Comparison of ENCODE assay signal across 16 cellular contexts in genomic region chr11:110075087-110075821, GRCh38. TPM values are rescaled to one million over a fixed set of nuclear protein-coding genes. Genes with fewer than 3 reads are reported as not detected.
DNase-seq lines count a peak whose midpoint lies in the region; ATAC-seq and TF ChIP-seq lines count a peak whose summit lies in the region.
"Had no signal": no experiment of that assay in that cellular context is flagged by ENCODE, and none has a peak within 500 bp of the region (broad histone marks: within the 10 kb centered on the region; RNA-seq: fewer than 3 reads in every experiment).

No MANE protein-coding gene starts in this region.

- H3K4me3 ChIP-seq in heart left ventricle = no peak overlapping the region
- H3K4me3 ChIP-seq in fibroblast of mammary gland (ENCODE audit: control insufficient read depth, low read depth, low read length) = no peak overlapping the region
- H3K4me3 ChIP-seq in testis = no peak overlapping the region
- no peak overlapping the region for H3K4me3 ChIP-seq in colonic mucosa
- H3K4me3 ChIP-seq: GM12878, SJCRH30 had no signal

- intact Hi-C loops in Right ventricle myocardium inferior (cut with DNase I) (no loop called here), heart left ventricle (cut with DNase I) (no loop called here), testis (cut with DNase I; ENCODE audit: low total_unique reads) (no loop called here), colonic mucosa (cut with DNase I) (no loop called here)

- DNase-seq in Right ventricle myocardium inferior (ENCODE audit: missing footprints) (no peak), heart left ventricle (no peak), NCI-H1092 (lab: John Stamatoyannopoulos, UW) (peak; percentile 29), fibroblast of mammary gland (ENCODE audit: low read depth) (peak; percentile 86), testis (peak; percentile 36), colonic mucosa (no peak), SHP77 treated with DMSO at 0.1 percent for 48 hours (lab: John Stamatoyannopoulos, UW) (no peak)
- DNase-seq: activated CD4-positive, alpha-beta T cell treated with anti-CD3 and anti-CD28 coated beads for 4 hours; activated CD8-positive, alpha-beta memory T cell treated with anti-CD3 and anti-CD28 coated beads, Interleukin-2, amount 50 U/mL, for 48 hours; aorta; NCI-H1105; SJCRH30; stimulated activated CD4-positive, alpha-beta T cell treated with anti-CD3 and anti-CD28 coated beads, Interleukin-4, amount 100 ng/mL, for 1 hour had no signal

- H3K9me3 ChIP-seq in heart left ventricle (peaks cover 0 to 6% (median 0%) of the 10 kb centered on the region in 12 donors), testis (no peaks in the 10 kb centered on the region), colonic mucosa (no peaks in the 10 kb centered on the region)
- H3K9me3 ChIP-seq: SJCRH30 had no signal

- H3K27ac ChIP-seq in heart left ventricle (no peak overlapping the region), testis (no peak overlapping the region), colonic mucosa (no peak overlapping the region)
- H3K27ac ChIP-seq: SJCRH30 had no signal

- ATAC-seq in Right ventricle myocardium inferior (peak; percentile 5), heart left ventricle (no peak), HG02571 (IDR thresholded peaks at IDR 0.05; ENCODE audit: unreplicated experiment) (no peak)

- H3K27me3 ChIP-seq in heart left ventricle (no peaks in the 10 kb centered on the region), testis (no peaks in the 10 kb centered on the region), colonic mucosa (no peaks in the 10 kb centered on the region)
- H3K27me3 ChIP-seq: SJCRH30 had no signal

- H3K4me1 ChIP-seq in heart left ventricle (peaks cover 0 to 22% (median under 1%) of the 10 kb centered on the region in 12 donors), testis (peaks cover 19% of the 10 kb centered on the region), colonic mucosa (peaks cover 12% of the 10 kb centered on the region)
- H3K4me1 ChIP-seq: SJCRH30 had no signal

- TF ChIP-seq POLR2A in heart left ventricle (IDR thresholded peaks at IDR 0.05) (no peak), testis (IDR thresholded peaks at IDR 0.05) (no peak)

- WGBS in heart left ventricle, 4 donors = 77 to 82% (median 81%) methylated on average over 15 of the region's 15 CpGs
- WGBS in testis, 2 donors = 55 to 70% methylated on average over 13 to 15 of the region's 15 CpGs

- no peak overlapping the region for H3K9ac ChIP-seq in colonic mucosa (ENCODE audit: low read depth in 2 of 2, low read length in 2 of 2)

- TF ChIP-seq CTCF in heart left ventricle (IDR thresholded peaks at IDR 0.05) (no peak), fibroblast of mammary gland (conservative IDR thresholded peaks at IDR 0.05; ENCODE audit: control insufficient read depth, insufficient read depth, low read depth, low read length) (no peak), testis (IDR thresholded peaks at IDR 0.05) (no peak), colonic mucosa (IDR thresholded peaks at IDR 0.05) (no peak)

- H3K36me3 ChIP-seq in heart left ventricle (no peaks in the 10 kb centered on the region), testis (ENCODE audit: low read depth, missing control alignments) (no peaks in the 10 kb centered on the region), colonic mucosa (no peaks in the 10 kb centered on the region)
- H3K36me3 ChIP-seq: SJCRH30 had no signal

RNA-seq across cellular contexts. Expression of gene ZC3H12C, which starts 17.9 kb away (rescaled TPM):
- total RNA-seq in Right ventricle myocardium inferior (18.0 TPM), heart left ventricle (10 to 100 TPM; 13.8 to 24.3 (median 18.8) TPM), testis (10 to 100 TPM; 16.9 to 17.0 TPM), colonic mucosa (10 to 100 TPM in 1 of 2 donors, 1 to 10 TPM in 1; 9.2 to 18.8 TPM)
- polyA plus RNA-seq in heart left ventricle (1 to 10 TPM; 2.1 to 7.2 TPM), testis (ENCODE audit: insufficient read depth, low read depth, low replicate concordance) (6.8 TPM)
- polyA plus RNA-seq: IgD-negative memory B cell had no signal

Comparison
In these comparisons a context has a peak if more than half of its experiments do, and no peak if none do; other contexts are left out.
1. DNase-seq: peak in NCI-H1092 (single experiment), fibroblast of mammary gland (single experiment) and testis (single experiment); none in Right ventricle myocardium inferior (single experiment), heart left ventricle (0 of 5), colonic mucosa (single experiment) and SHP77 treated with DMSO at 0.1 percent for 48 hours (single experiment).